Comparison of ENCODE assay signal across 21 cellular contexts in the genomic region with DNA sequence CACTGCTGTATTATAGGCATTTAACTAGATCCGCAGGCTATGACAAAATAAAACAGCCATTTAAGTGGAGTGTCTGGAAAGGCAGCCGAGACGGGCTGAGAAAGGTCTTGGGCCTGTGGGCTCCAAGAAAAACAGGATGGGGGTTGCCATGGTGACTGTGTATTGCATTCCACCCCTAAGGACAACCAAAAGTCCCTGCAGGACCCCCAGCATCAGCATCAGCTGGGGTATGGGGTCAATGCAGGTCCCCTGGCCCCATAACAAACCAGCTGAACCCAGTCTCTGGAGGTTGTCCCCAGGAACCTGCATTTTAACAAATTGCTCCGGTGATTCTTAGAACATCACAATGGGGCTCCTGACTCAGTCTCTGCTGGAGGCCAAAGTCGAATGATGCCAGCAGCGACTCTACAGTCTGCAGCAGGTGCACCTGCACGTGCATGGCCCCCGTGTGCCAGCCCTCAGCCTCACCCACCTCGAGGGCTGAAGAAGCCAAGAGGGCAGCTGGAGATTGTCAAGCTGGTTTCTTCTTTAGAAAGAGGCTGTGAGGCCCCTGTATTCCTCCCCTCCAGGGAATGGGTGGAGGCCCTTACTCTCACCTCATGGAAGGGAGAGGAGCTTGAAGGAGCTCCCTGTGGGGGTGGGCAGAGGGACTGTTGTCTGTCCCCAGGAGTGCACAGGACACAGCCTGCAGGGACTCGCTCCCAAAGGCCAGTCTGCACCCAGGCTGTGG.
"Had no signal": no experiment of that assay in that cellular context is flagged by ENCODE, and none has a peak within 500 bp of the region (broad histone marks: within the 10 kb centered on the region; RNA-seq: fewer than 3 reads in every experiment).

No MANE protein-coding gene starts in this region.

- H3K27me3 ChIP-seq: gastrocnemius medialis, transverse colon had no signal

- ATAC-seq: esophagus mucosa; gastrocnemius medialis; left cardiac atrium; left ventricle myocardium superior; naive thymus-derived CD4-positive, alpha-beta T cell; sciatic nerve; stimulated activated naive B cell treated with anti-CD40 and anti-IgM and Interleukin-4, amounts not matched to agents 10 μg/mL and 1 μg/mL and 100 μg/mL, for 72 hours; stimulated activated naive CD8-positive, alpha-beta T cell treated with anti-CD3 and anti-CD28 coated beads, Interleukin-15, amount 100 ng/mL, for 72 hours had no signal

- H3K27ac Mint-ChIP-seq: immature natural killer cell; naive thymus-derived CD4-positive, alpha-beta T cell; nephron progenitor cell; stimulated activated naive B cell treated with anti-CD40 and anti-IgM and Interleukin-4, amounts not matched to agents 10 μg/mL and 1 μg/mL and 100 μg/mL, for 72 hours; stimulated activated naive CD8-positive, alpha-beta T cell treated with anti-CD3 and anti-CD28 coated beads, Interleukin-15, amount 100 ng/mL, for 72 hours had no signal

- H3K4me3 ChIP-seq: coronary artery, gastrocnemius medialis, skin epidermis, thoracic aorta, transverse colon had no signal

- H3K4me1 Mint-ChIP-seq: immature natural killer cell; naive thymus-derived CD4-positive, alpha-beta T cell; nephron progenitor cell; stimulated activated naive B cell treated with anti-CD40 and anti-IgM and Interleukin-4, amounts not matched to agents 10 μg/mL and 1 μg/mL and 100 μg/mL, for 72 hours had no signal

- H3K9me3 Mint-ChIP-seq: stimulated activated naive CD8-positive, alpha-beta T cell treated with anti-CD3 and anti-CD28 coated beads, Interleukin-15, amount 100 ng/mL, for 72 hours had no signal

- H3K4me3 Mint-ChIP-seq: immature natural killer cell; naive thymus-derived CD4-positive, alpha-beta T cell; nephron progenitor cell; stimulated activated naive B cell treated with anti-CD40 and anti-IgM and Interleukin-4, amounts not matched to agents 10 μg/mL and 1 μg/mL and 100 μg/mL, for 72 hours; stimulated activated naive CD8-positive, alpha-beta T cell treated with anti-CD3 and anti-CD28 coated beads, Interleukin-15, amount 100 ng/mL, for 72 hours had no signal

- H3K9me3 ChIP-seq: gastrocnemius medialis, neutrophil, thoracic aorta, transverse colon had no signal

- H3K36me3 Mint-ChIP-seq: immature natural killer cell; naive thymus-derived CD4-positive, alpha-beta T cell; stimulated activated naive B cell treated with anti-CD40 and anti-IgM and Interleukin-4, amounts not matched to agents 10 μg/mL and 1 μg/mL and 100 μg/mL, for 72 hours had no signal

- H3K4me1 ChIP-seq: gastrocnemius medialis, transverse colon had no signal

- FAIRE-seq: keratinocyte had no signal

- DNase-seq: effector CD4-positive, alpha-beta T cell; gastrocnemius medialis; glutamatergic neuron; immature natural killer cell; left cardiac atrium; left ventricle myocardium superior; mesendoderm; naive thymus-derived CD4-positive, alpha-beta T cell; nephron progenitor cell; stimulated activated CD4-positive, alpha-beta T cell treated with anti-CD3 and anti-CD28 coated beads, Interleukin-2, amount 100 ng/mL, for 24 hours; stimulated activated CD4-positive, alpha-beta T cell treated with anti-CD3 and anti-CD28 coated beads, Interleukin-4, amount 100 ng/mL, for 4 hours; stimulated activated naive B cell treated with anti-CD40 and anti-IgM and Interleukin-4, amounts not matched to agents 10 μg/mL and 1 μg/mL and 100 μg/mL, for 72 hours; stimulated activated naive CD8-positive, alpha-beta T cell treated with anti-CD3 and anti-CD28 coated beads, Interleukin-15, amount 100 ng/mL, for 72 hours; transverse colon had no signal

- H3K27ac ChIP-seq: coronary artery, gastrocnemius medialis, neutrophil, skin epidermis, thoracic aorta, transverse colon had no signal

- H3K36me3 ChIP-seq: gastrocnemius medialis, neutrophil, thoracic aorta, transverse colon had no signal

- H3K27me3 Mint-ChIP-seq: naive thymus-derived CD4-positive, alpha-beta T cell; stimulated activated naive B cell treated with anti-CD40 and anti-IgM and Interleukin-4, amounts not matched to agents 10 μg/mL and 1 μg/mL and 100 μg/mL, for 72 hours; stimulated activated naive CD8-positive, alpha-beta T cell treated with anti-CD3 and anti-CD28 coated beads, Interleukin-15, amount 100 ng/mL, for 72 hours had no signal
